11 cellular contexts compared by ENCODE assay signal in the genomic region with DNA sequence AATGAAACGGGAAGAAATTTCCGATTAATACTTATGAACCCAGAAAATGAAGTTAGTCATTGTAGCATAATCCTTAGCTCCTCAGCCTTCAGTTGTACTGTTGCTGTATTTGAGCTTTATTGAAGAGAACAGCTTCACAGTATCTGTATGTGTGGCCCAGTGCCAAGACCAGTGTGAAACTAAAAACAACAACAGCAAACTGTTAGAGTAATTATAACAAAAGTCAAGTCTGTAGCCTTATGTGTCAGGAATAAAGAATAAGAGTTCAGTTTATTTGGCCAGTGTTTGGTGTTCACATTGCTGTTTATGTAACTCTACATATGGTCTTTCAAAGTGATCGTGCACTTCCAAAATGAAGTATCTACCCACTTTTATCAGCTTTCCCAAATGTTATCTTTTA.
DNase-seq lines count a peak whose midpoint lies in the region; ATAC-seq and TF ChIP-seq lines count a peak whose summit lies in the region.
"Had no signal": no experiment of that assay in that cellular context is flagged by ENCODE, and none has a peak within 500 bp of the region (broad histone marks: within the 10 kb centered on the region; RNA-seq: fewer than 3 reads in every experiment).

No MANE protein-coding gene starts in this region.

- TF ChIP-seq POLR2A in HCT116 (IDR thresholded peaks at IDR 0.05; ENCODE audit: borderline replicate concordance, extremely low read depth, insufficient read depth, insufficient read length) (no peak), heart left ventricle (IDR thresholded peaks at IDR 0.05) (no peak)

- no peak for DNase-seq in HCT116 (ENCODE audit: low read depth, low spot score)
- DNase-seq in SK-N-MC (ENCODE audit: low read depth, low spot score) = no peak
- peak in 2 of 5 donors; percentile 33 to 35 for DNase-seq in heart left ventricle
- DNase-seq in stimulated activated effector memory CD8-positive, alpha-beta T cell treated with anti-CD3 and anti-CD28 coated beads, Interleukin-12 subunit alpha, Interleukin-12 subunit beta, amount 100 ng/mL, for 72 hours (ENCODE audit: low spot score in 2 of 2) = no peak
- no peak for DNase-seq in NCI-H1417 (lab: John Stamatoyannopoulos, UW)
- DNase-seq in NCI-H2196 (lab: John Stamatoyannopoulos, UW; ENCODE audit: unreplicated experiment) = no peak
- no peak for DNase-seq in COLO668 (lab: John Stamatoyannopoulos, UW; ENCODE audit: unreplicated experiment)
- DNase-seq: activated CD8-positive, alpha-beta memory T cell treated with anti-CD3 and anti-CD28 coated beads, Interleukin-2, amount 10 ng/mL, durations not matched to agents 7 days and 5 days; effector CD8-positive, alpha-beta T cell; pancreas had no signal

- TF ChIP-seq RAD21 in HCT116 (IDR thresholded peaks at IDR 0.05; ENCODE audit: low read depth) = no peak

- no peak overlapping the region for H2AFZ ChIP-seq in HCT116 (ENCODE audit: low read depth, low read length, poor library complexity, severe bottlenecking)

- H3K4me1 Mint-ChIP-seq in stimulated activated effector memory CD8-positive, alpha-beta T cell treated with anti-CD3 and anti-CD28 coated beads, Interleukin-12 subunit alpha, Interleukin-12 subunit beta, amount 100 ng/mL, for 72 hours = peaks cover 75% of the 10 kb centered on the region

- no peaks in the 10 kb centered on the region for H3K9me3 Mint-ChIP-seq in stimulated activated effector memory CD8-positive, alpha-beta T cell treated with anti-CD3 and anti-CD28 coated beads, Interleukin-12 subunit alpha, Interleukin-12 subunit beta, amount 100 ng/mL, for 72 hours

- POLR2A ChIA-PET in HCT116 (lab: Charles Lee) = no interaction called here

- H3K9me2 ChIP-seq in HCT116 (ENCODE audit: insufficient read depth) = no peaks in the 10 kb centered on the region

- BruUV-seq in HCT116 (replicated peaks; lab: Mats Ljungman, UMichigan) = no TSS peak

- RAD21 ChIA-PET in HCT116 (lab: Charles Lee; ENCODE audit: low non-redundant PET in 1 of 2, low total read pairs in 2 of 2, uncharacterized antibody in 2 of 2, unreplicated experiment in 2 of 2) = no interaction called here

- no peaks in the 10 kb centered on the region for H3K27me3 ChIP-seq in HCT116 (ENCODE audit: insufficient read depth, low read length)
- no peaks in the 10 kb centered on the region for H3K27me3 ChIP-seq in heart left ventricle
- H3K27me3 ChIP-seq: pancreas had no signal

- no peak for ATAC-seq in HCT116
- ATAC-seq in heart left ventricle = peak in 3 of 4 donors; percentile 25 to 55 (median 45)
- no peak for ATAC-seq in stimulated activated effector memory CD8-positive, alpha-beta T cell treated with anti-CD3 and anti-CD28 coated beads, Interleukin-12 subunit alpha, Interleukin-12 subunit beta, amount 100 ng/mL, for 72 hours
- ATAC-seq: activated CD8-positive, alpha-beta memory T cell treated with anti-CD3 and anti-CD28 coated beads, Interleukin-2, amount 10 ng/mL, durations not matched to agents 7 days and 5 days had no signal

- H3K4me3 ChIP-seq in HCT116 (replicated peaks in 1 of 2; ENCODE audit: low read depth in 1 of 2, low read length in 2 of 2) (no peak overlapping the region), SK-N-MC (peak overlapping the region; percentile 49), heart left ventricle (peak overlapping the region in 4 of 12 donors; percentile 1 to 15 (median 8))
- H3K4me3 ChIP-seq: pancreas had no signal

- peaks cover 73% of the 10 kb centered on the region for H3K79me2 ChIP-seq in HCT116 (ENCODE audit: insufficient read depth, low read length)

- no peak for TF ChIP-seq CTCF in HCT116 (IDR thresholded peaks at IDR 0.05 in 2 of 3, conservative IDR thresholded peaks at IDR 0.05 in 1 of 3; ENCODE audit: borderline replicate concordance in 1 of 3, insufficient read depth in 1 of 3, low read depth in 2 of 3, low read length in 2 of 3)
- no peak for TF ChIP-seq CTCF in heart left ventricle (IDR thresholded peaks at IDR 0.05)

- H3K36me3 ChIP-seq in HCT116 (ENCODE audit: control insufficient read depth in 1 of 2, insufficient read depth in 2 of 2, low read length in 2 of 2) (no peaks in the 10 kb centered on the region), SK-N-MC (ENCODE audit: insufficient read depth, low read length) (0 out of 2 replicates have a peak, but pooled peaks cover 6% of the 10 kb centered on the region), heart left ventricle (no peaks in the 10 kb centered on the region)
- H3K36me3 ChIP-seq: pancreas had no signal

- H3K4me1 ChIP-seq in HCT116 (ENCODE audit: control insufficient read depth in 1 of 2, insufficient read depth in 2 of 2, low read length in 2 of 2) = peaks cover 6 to 9% of the 10 kb centered on the region in 2 experiments; a peak in 3 of 4 replicates
- peaks cover 16 to 100% (median 90%) of the 10 kb centered on the region in 12 donors for H3K4me1 ChIP-seq in heart left ventricle

- H3K4me2 ChIP-seq in HCT116 (ENCODE audit: low read length) = peak overlapping the region; percentile 8; the same call in 1 of the 2 replicates
- H3K4me2 ChIP-seq: KMS-11 had no signal

- H3K4me3 Mint-ChIP-seq in stimulated activated effector memory CD8-positive, alpha-beta T cell treated with anti-CD3 and anti-CD28 coated beads, Interleukin-12 subunit alpha, Interleukin-12 subunit beta, amount 100 ng/mL, for 72 hours = no peak overlapping the region
- H3K4me3 Mint-ChIP-seq: activated CD8-positive, alpha-beta memory T cell treated with anti-CD3 and anti-CD28 coated beads, Interleukin-2, amount 10 ng/mL, durations not matched to agents 7 days and 5 days had no signal

- H4K20me1 ChIP-seq in HCT116 (ENCODE audit: insufficient read depth) = no peaks in the 10 kb centered on the region

- no peak overlapping the region for H3K9ac ChIP-seq in HCT116 (ENCODE audit: low read length)
- H3K9ac ChIP-seq in SK-N-MC (ENCODE audit: insufficient read length) = no peak overlapping the region
- H3K9ac ChIP-seq: KMS-11 had no signal

- CTCF ChIA-PET in HCT116 (lab: Charles Lee) = no interaction called here

- peak overlapping the region; percentile 65 for H3K27ac Mint-ChIP-seq in stimulated activated effector memory CD8-positive, alpha-beta T cell treated with anti-CD3 and anti-CD28 coated beads, Interleukin-12 subunit alpha, Interleukin-12 subunit beta, amount 100 ng/mL, for 72 hours
- H3K27ac Mint-ChIP-seq: activated CD8-positive, alpha-beta memory T cell treated with anti-CD3 and anti-CD28 coated beads, Interleukin-2, amount 10 ng/mL, durations not matched to agents 7 days and 5 days had no signal

- intact Hi-C loops in HCT116 (cut with micrococcal nuclease) = no loop called here
- intact Hi-C loops in heart left ventricle (cut with DNase I) = loop anchor here in 5 of 10 donors (2.0 to 10.0 kb wide), 4 partner anchors 15 to 163 kb away; no protein-coding TSS in a partner anchor

- WGBS in heart left ventricle, 4 donors = 25 to 30% (median 28%) methylated on average over 3 of the region's 3 CpGs

- H3K27ac ChIP-seq in HCT116 (ENCODE audit: low read depth, low read length) (no peak overlapping the region), SK-N-MC (peak overlapping the region; percentile 73), heart left ventricle (peak overlapping the region; percentile 7 to 77 (median 64))
- H3K27ac ChIP-seq: KMS-11, pancreas had no signal

- H3K9me3 ChIP-seq in HCT116 (ENCODE audit: control insufficient read depth in 1 of 2, insufficient read depth in 1 of 2, low read depth in 1 of 2, low read length in 2 of 2) (no peaks in the 10 kb centered on the region), SK-N-MC (ENCODE audit: low read depth, low read length) (no peaks in the 10 kb centered on the region), heart left ventricle (no peaks in the 10 kb centered on the region)
- H3K9me3 ChIP-seq: pancreas had no signal

- peaks cover 11% of the 10 kb centered on the region for H3K36me3 Mint-ChIP-seq in stimulated activated effector memory CD8-positive, alpha-beta T cell treated with anti-CD3 and anti-CD28 coated beads, Interleukin-12 subunit alpha, Interleukin-12 subunit beta, amount 100 ng/mL, for 72 hours

TF ChIP-seq in HCT116, 20 proteins besides CTCF, POLR2A, EP300 and RAD21 (continues in another document):
- TF ChIP-seq CBX3 (IDR thresholded peaks at IDR 0.05; ENCODE audit: low read depth) (no peak), ELF1 (IDR thresholded peaks at IDR 0.05; ENCODE audit: borderline replicate concordance, low read depth) (no peak), SP1 (IDR thresholded peaks at IDR 0.05; ENCODE audit: low read depth) (no peak), FOSL1 (IDR thresholded peaks at IDR 0.05; ENCODE audit: low read depth) (no peak), TCF7L2 (IDR thresholded peaks at IDR 0.05; ENCODE audit: borderline replicate concordance, extremely low read depth, insufficient read depth, insufficient read length) (no peak), ZNF274 (IDR thresholded peaks at IDR 0.05; ENCODE audit: low read depth, low read length) (no peak), EGR1 (IDR thresholded peaks at IDR 0.05; ENCODE audit: low read depth) (no peak), POLR2AphosphoS5 (IDR thresholded peaks at IDR 0.05; ENCODE audit: low read depth, low read length) (no peak), EZH2phosphoT487 (IDR thresholded peaks at IDR 0.05; ENCODE audit: borderline replicate concordance) (no peak)
- TF ChIP-seq, protein P1, sequence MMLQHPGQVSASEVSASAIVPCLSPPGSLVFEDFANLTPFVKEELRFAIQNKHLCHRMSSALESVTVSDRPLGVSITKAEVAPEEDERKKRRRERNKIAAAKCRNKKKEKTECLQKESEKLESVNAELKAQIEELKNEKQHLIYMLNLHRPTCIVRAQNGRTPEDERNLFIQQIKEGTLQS (IDR thresholded peaks at IDR 0.05) = no peak
- TF ChIP-seq, protein P2, sequence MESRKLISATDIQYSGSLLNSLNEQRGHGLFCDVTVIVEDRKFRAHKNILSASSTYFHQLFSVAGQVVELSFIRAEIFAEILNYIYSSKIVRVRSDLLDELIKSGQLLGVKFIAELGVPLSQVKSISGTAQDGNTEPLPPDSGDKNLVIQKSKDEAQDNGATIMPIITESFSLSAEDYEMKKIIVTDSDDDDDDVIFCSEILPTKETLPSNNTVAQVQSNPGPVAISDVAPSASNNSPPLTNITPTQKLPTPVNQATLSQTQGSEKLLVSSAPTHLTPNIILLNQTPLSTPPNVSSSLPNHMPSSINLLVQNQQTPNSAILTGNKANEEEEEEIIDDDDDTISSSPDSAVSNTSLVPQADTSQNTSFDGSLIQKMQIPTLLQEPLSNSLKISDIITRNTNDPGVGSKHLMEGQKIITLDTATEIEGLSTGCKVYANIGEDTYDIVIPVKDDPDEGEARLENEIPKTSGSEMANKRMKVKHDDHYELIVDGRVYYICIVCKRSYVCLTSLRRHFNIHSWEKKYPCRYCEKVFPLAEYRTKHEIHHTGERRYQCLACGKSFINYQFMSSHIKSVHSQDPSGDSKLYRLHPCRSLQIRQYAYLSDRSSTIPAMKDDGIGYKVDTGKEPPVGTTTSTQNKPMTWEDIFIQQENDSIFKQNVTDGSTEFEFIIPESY (IDR thresholded peaks at IDR 0.05; ENCODE audit: extremely low read depth, insufficient replicate concordance, low read length) = no peak

Comparison
In these comparisons a context has a peak if more than half of its experiments do, and no peak if none do; other contexts are left out.
1. ATAC-seq: peak in heart left ventricle (3 of 4); none in HCT116 (single experiment) and stimulated activated effector memory CD8-positive, alpha-beta T cell treated with anti-CD3 and anti-CD28 coated beads, Interleukin-12 subunit alpha, Interleukin-12 subunit beta, amount 100 ng/mL, for 72 hours (single experiment).